ENCODE assay signal across 16 cellular contexts in genomic region chr11:19379465-19379864, GRCh38.
DNase-seq lines count a peak whose midpoint lies in the region; ATAC-seq, FAIRE-seq and TF ChIP-seq lines count a peak whose summit lies in the region.
"Had no signal": no experiment of that assay in that cellular context is flagged by ENCODE, and none has a peak within 500 bp of the region (broad histone marks: within the 10 kb centered on the region; RNA-seq: fewer than 3 reads in every experiment).

No MANE protein-coding gene starts in this region.

- no peaks in the 10 kb centered on the region for H3K9me3 Mint-ChIP-seq in central memory CD8-positive, alpha-beta T cell
- H3K9me3 Mint-ChIP-seq: CD4-positive, CD25-positive, alpha-beta regulatory T cell had no signal

- H3K4me3 ChIP-seq in IMR-90 (ENCODE audit: insufficient read depth, low read depth, low read length) (no peak overlapping the region), keratinocyte (ENCODE audit: control insufficient read depth in 2 of 3, extremely low read depth in 1 of 3, insufficient read depth in 2 of 3, low read depth in 1 of 3, low read length in 3 of 3) (no peak overlapping the region), pancreas (no peak overlapping the region)
- H3K4me3 ChIP-seq: HAP-1 had no signal

- H3K36me3 ChIP-seq in IMR-90 (ENCODE audit: control insufficient read depth, insufficient read depth, low read length) (no peaks in the 10 kb centered on the region), keratinocyte (ENCODE audit: control insufficient read depth in 2 of 2, extremely low read depth in 1 of 2, insufficient read depth in 2 of 2, low read length in 2 of 2) (no peaks in the 10 kb centered on the region), pancreas (no peaks in the 10 kb centered on the region)
- H3K36me3 ChIP-seq: HAP-1 had no signal

- H3K9me3 ChIP-seq in IMR-90 (ENCODE audit: control insufficient read depth, insufficient read depth, low read length), result no peaks in the 10 kb centered on the region
- H3K9me3 ChIP-seq in keratinocyte (ENCODE audit: control insufficient read depth, low read depth, low read length), result no peaks in the 10 kb centered on the region
- no peaks in the 10 kb centered on the region for H3K9me3 ChIP-seq in pancreas
- H3K9me3 ChIP-seq: Caco-2, HAP-1 had no signal

- H3K79me1 ChIP-seq in IMR-90 (ENCODE audit: low read depth in 1 of 2, low read length in 2 of 2), result no peaks in the 10 kb centered on the region

- peaks cover 65% of the 10 kb centered on the region for H3K27me3 Mint-ChIP-seq in central memory CD8-positive, alpha-beta T cell

- no peak for ATAC-seq in IMR-90 (ENCODE audit: low read depth)
- no peak for ATAC-seq in central memory CD8-positive, alpha-beta T cell (replicated peaks; ENCODE audit: extremely low read depth, poor library complexity, severe bottlenecking)
- no peak for ATAC-seq in pancreas
- ATAC-seq in HG02970 (IDR thresholded peaks at IDR 0.05; ENCODE audit: low FRiP score, unreplicated experiment), result no peak

- DNase-seq in IMR-90, result peak; percentile 18
- no peak for DNase-seq in central memory CD8-positive, alpha-beta T cell (ENCODE audit: low spot score in 2 of 2)
- DNase-seq in keratinocyte (ENCODE audit: low read depth, low spot score), result no peak
- DNase-seq in G401 (ENCODE audit: low spot score), result no peak
- no peak for DNase-seq in pancreas
- no peak for DNase-seq in NCI-H748 treated with DMSO at 0.1 percent for 48 hours (lab: John Stamatoyannopoulos, UW)
- DNase-seq: CD4-positive, CD25-positive, alpha-beta regulatory T cell; DMS153; EL; NCI-H1048; NCI-H146; NCI-H510A treated with DMSO at 0.1 percent for 48 hours had no signal

- H4K20me1 ChIP-seq in IMR-90 (ENCODE audit: insufficient read depth, low read length) (no peaks in the 10 kb centered on the region), keratinocyte (ENCODE audit: control insufficient read depth, extremely low read depth, insufficient read depth, low read length) (no peaks in the 10 kb centered on the region)

- H3K4me2 ChIP-seq in IMR-90 (ENCODE audit: low read depth, low read length) (no peak overlapping the region), keratinocyte (ENCODE audit: control insufficient read depth, extremely low read depth, insufficient read depth, low read depth, low read length) (no peak overlapping the region)
- H3K4me2 ChIP-seq: KMS-11 had no signal

- BruUV-seq in IMR-90 (replicated peaks; lab: Mats Ljungman, UMichigan), result no TSS peak

- H2BK5ac ChIP-seq in IMR-90 (ENCODE audit: low read depth, low read length, poor library complexity, severe bottlenecking), result no peak overlapping the region

- H3K4ac ChIP-seq in IMR-90 (ENCODE audit: low read depth, low read length), result no peak overlapping the region

- peak overlapping the region; percentile 28; the same call in 1 of the 3 replicates for H2BK15ac ChIP-seq in IMR-90 (ENCODE audit: low read depth, low read length)

- H2AFZ ChIP-seq in IMR-90 (replicated peaks; ENCODE audit: low read length, poor library complexity) (no peak overlapping the region), keratinocyte (ENCODE audit: control insufficient read depth, low read length) (peak overlapping the region; percentile 3)

- H3K4me1 Mint-ChIP-seq in central memory CD8-positive, alpha-beta T cell, result no peaks in the 10 kb centered on the region
- H3K4me1 Mint-ChIP-seq: CD4-positive, CD25-positive, alpha-beta regulatory T cell had no signal

- 0 out of 2 replicates have a peak overlapping the region, but pooled peaks have one; percentile 23 for H4K91ac ChIP-seq in IMR-90 (ENCODE audit: insufficient read depth, low read depth, low read length)

- peaks cover 9% of the 10 kb centered on the region for H3K4me1 ChIP-seq in IMR-90 (ENCODE audit: control insufficient read depth, insufficient read depth, low read length)
- peaks cover 26% of the 10 kb centered on the region for H3K4me1 ChIP-seq in keratinocyte (ENCODE audit: control insufficient read depth, extremely low read depth, insufficient read depth, low read length)
- H3K4me1 ChIP-seq in pancreas, result no peaks in the 10 kb centered on the region
- H3K4me1 ChIP-seq: Caco-2, HAP-1 had no signal

- TF ChIP-seq CTCF in IMR-90 (conservative IDR thresholded peaks at IDR 0.05; ENCODE audit: low read depth, low read length) (no peak), keratinocyte (optimal IDR thresholded peaks at IDR 0.05 in 1 of 3, IDR thresholded peaks at IDR 0.05 in 1 of 3, conservative IDR thresholded peaks at IDR 0.05 in 1 of 3; ENCODE audit: extremely low read depth in 1 of 3, insufficient read depth in 2 of 3, low read length in 3 of 3) (peak in 1 of 3 experiments; percentile 12), pancreas (IDR thresholded peaks at IDR 0.05) (no peak)

- no peaks in the 10 kb centered on the region for H3K79me2 ChIP-seq in keratinocyte (ENCODE audit: control insufficient read depth, insufficient read depth, low read length)

- H4K8ac ChIP-seq in IMR-90 (ENCODE audit: low read depth in 2 of 2, low read length in 2 of 2), result no peak overlapping the region; a peak in 2 of 4 replicates

- 68% methylated on average over 4 of the region's 7 CpGs; no CpG with 5 or more reads in 1 of the 2 experiments for WGBS in IMR-90 (ENCODE audit: extremely low coverage in 2 of 2, insufficient read length in 1 of 2), 2 experiments
- WGBS in pancreas, 2 donors, result 82 to 87% methylated on average over 7 of the region's 7 CpGs

- H3K9me1 ChIP-seq in IMR-90 (ENCODE audit: insufficient read depth, low read length) (peaks cover 13% of the 10 kb centered on the region), keratinocyte (ENCODE audit: control insufficient read depth, extremely low read depth, insufficient read depth, low read length) (no peaks in the 10 kb centered on the region)

- TF ChIP-seq POLR2A in IMR-90 (IDR thresholded peaks at IDR 0.05; ENCODE audit: low read depth, low read length), result no peak

- no peak overlapping the region for H4K5ac ChIP-seq in IMR-90 (ENCODE audit: low read depth, low read length)

- POLR2A ChIA-PET in IMR-90 (lab: Charles Lee; ENCODE audit: unreplicated experiment), result no interaction called here

- no peak overlapping the region for H3K56ac ChIP-seq in IMR-90 (ENCODE audit: extremely low read depth, insufficient read depth, low read length)

- in situ Hi-C loops in IMR-90 (cut with MboI; ENCODE audit: low sequenced_read_pairs) (no loop called here), G401 (cut with HindIII; ENCODE audit: low sequenced_read_pairs) (no loop called here)

- H2BK120ac ChIP-seq in IMR-90 (ENCODE audit: low read depth, low read length), result no peak overlapping the region

- intact Hi-C loops in IMR-90 (cut with micrococcal nuclease) (no loop called here), pancreas (cut with DNase I) (loop anchor here in 1 of 3 donors (5.0 kb wide), 1 partner anchor 168 kb away; no protein-coding TSS in a partner anchor)

- no peak overlapping the region for H2AK9ac ChIP-seq in IMR-90 (replicated peaks; ENCODE audit: low read depth, low read length, poor library complexity)

- no peak overlapping the region for H3K4me3 Mint-ChIP-seq in central memory CD8-positive, alpha-beta T cell
- H3K4me3 Mint-ChIP-seq: CD4-positive, CD25-positive, alpha-beta regulatory T cell had no signal

- no peak overlapping the region for H2BK20ac ChIP-seq in IMR-90 (ENCODE audit: low read depth, low read length)

- H3K9ac ChIP-seq in IMR-90 (ENCODE audit: low read depth, low read length), result no peak overlapping the region
- no peak overlapping the region for H3K9ac ChIP-seq in keratinocyte (ENCODE audit: control insufficient read depth, extremely low read depth, insufficient read depth, low read length)
- H3K9ac ChIP-seq: KMS-11 had no signal

- H3K27ac ChIP-seq in IMR-90 (ENCODE audit: insufficient read depth, low read length) (no peak overlapping the region), keratinocyte (ENCODE audit: control insufficient read depth, insufficient read depth, low read length) (no peak overlapping the region), pancreas (no peak overlapping the region)
- H3K27ac ChIP-seq: KMS-11 had no signal

- H3K27me3 ChIP-seq in IMR-90 (ENCODE audit: control insufficient read depth, insufficient read depth, low read length), result no peaks in the 10 kb centered on the region
- no peaks in the 10 kb centered on the region for H3K27me3 ChIP-seq in keratinocyte (ENCODE audit: control insufficient read depth, extremely low read depth, insufficient read depth, low read length)
- H3K27me3 ChIP-seq in pancreas, result no peaks in the 10 kb centered on the region

- FAIRE-seq in keratinocyte (lab: Jason Lieb, UNC) (no peak), pancreas (lab: Jason Lieb, UNC) (no peak)

- no peak for TF ChIP-seq RAD21 in IMR-90 (IDR thresholded peaks at IDR 0.05; ENCODE audit: low read length)

- dilution Hi-C loops in IMR-90 (cut with HindIII; ENCODE audit: low sequenced_read_pairs, unreplicated experiment) (no loop called here), keratinocyte (cut with MboI; ENCODE audit: extremely low pct_ligation_motif_present, low sequenced_read_pairs) (no loop called here)

- H3K27ac Mint-ChIP-seq in central memory CD8-positive, alpha-beta T cell (ENCODE audit: low read depth), result peak overlapping the region; percentile 38
- H3K27ac Mint-ChIP-seq: CD4-positive, CD25-positive, alpha-beta regulatory T cell had no signal

- CTCF ChIA-PET in IMR-90 (lab: Yijun Ruan, JAX), result no interaction called here

- no peak overlapping the region for H2AK5ac ChIP-seq in IMR-90 (ENCODE audit: low read depth, low read length)

- H3K18ac ChIP-seq in IMR-90 (ENCODE audit: low read depth, low read length), result no peak overlapping the region

- peaks cover 3% of the 10 kb centered on the region for H3K36me3 Mint-ChIP-seq in central memory CD8-positive, alpha-beta T cell (ENCODE audit: insufficient read depth)
- H3K36me3 Mint-ChIP-seq: CD4-positive, CD25-positive, alpha-beta regulatory T cell had no signal

- H3K23ac ChIP-seq in IMR-90 (ENCODE audit: low read depth, low read length), result no peak overlapping the region

- H3K14ac ChIP-seq in IMR-90 (replicated peaks; ENCODE audit: low read depth, low read length), result no peak overlapping the region

TF ChIP-seq in IMR-90, 13 proteins besides CTCF, POLR2A, EP300 and RAD21 (continues in another document):
- TF ChIP-seq NFE2L2 (IDR thresholded peaks at IDR 0.05; ENCODE audit: low read depth, low read length), result no peak
- TF ChIP-seq MAZ (IDR thresholded peaks at IDR 0.05; ENCODE audit: borderline replicate concordance, low read depth, low read length), result no peak
- TF ChIP-seq, protein P1, sequence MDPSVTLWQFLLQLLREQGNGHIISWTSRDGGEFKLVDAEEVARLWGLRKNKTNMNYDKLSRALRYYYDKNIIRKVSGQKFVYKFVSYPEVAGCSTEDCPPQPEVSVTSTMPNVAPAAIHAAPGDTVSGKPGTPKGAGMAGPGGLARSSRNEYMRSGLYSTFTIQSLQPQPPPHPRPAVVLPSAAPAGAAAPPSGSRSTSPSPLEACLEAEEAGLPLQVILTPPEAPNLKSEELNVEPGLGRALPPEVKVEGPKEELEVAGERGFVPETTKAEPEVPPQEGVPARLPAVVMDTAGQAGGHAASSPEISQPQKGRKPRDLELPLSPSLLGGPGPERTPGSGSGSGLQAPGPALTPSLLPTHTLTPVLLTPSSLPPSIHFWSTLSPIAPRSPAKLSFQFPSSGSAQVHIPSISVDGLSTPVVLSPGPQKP (IDR thresholded peaks at IDR 0.05; ENCODE audit: borderline replicate concordance, low read depth, low read length), result no peak
